Comparison of ENCODE assay signal across 11 cellular contexts in genomic region chr19:47414469-47414868, GRCh38. TPM values are rescaled to one million over a fixed set of nuclear protein-coding genes. Genes with fewer than 3 reads are reported as not detected.
DNase-seq lines count a peak whose midpoint lies in the region; ATAC-seq and TF ChIP-seq lines count a peak whose summit lies in the region.
"Had no signal": no experiment of that assay in that cellular context is flagged by ENCODE, and none has a peak within 500 bp of the region (broad histone marks: within the 10 kb centered on the region; RNA-seq: fewer than 3 reads in every experiment).

No MANE protein-coding gene starts in this region.

- no peaks in the 10 kb centered on the region for H3K36me3 ChIP-seq in RWPE2 (ENCODE audit: low read depth)

- peak; percentile 20 for TF ChIP-seq CTCF in RWPE2 (IDR thresholded peaks at IDR 0.05; ENCODE audit: poor library complexity, severe bottlenecking)

- H3K4me3 ChIP-seq in RWPE2 (ENCODE audit: severe bottlenecking) = no peak overlapping the region

- DNase-seq in COLO668 (lab: John Stamatoyannopoulos, UW; ENCODE audit: unreplicated experiment) = peak; percentile 34
- peak; percentile 49 for DNase-seq in HEK293T (ENCODE audit: extremely low spot score)
- no peak for DNase-seq in RWPE2 (ENCODE audit: low spot score)
- DNase-seq in left colon = no peak
- DNase-seq in activated naive CD4-positive, alpha-beta T cell treated with Interleukin-2 at 50 U/mL for 16 hours = no peak
- no peak for DNase-seq in HCEC 1CT
- DNase-seq in activated T-helper 2 cell treated with anti-CD3 and anti-CD28 coated beads, Interferon-gamma antibody, Interleukin-2, Interleukin-4, amounts not matched to agents 10 μg/mL and 5 μg/mL and 100 μg/mL, durations not matched to agents 14 hours and 24 hours and 36 hours (ENCODE audit: low spot score) = no peak
- DNase-seq in stimulated activated effector memory CD8-positive, alpha-beta T cell treated with anti-CD3 and anti-CD28 coated beads, Interleukin-12 subunit alpha, Interleukin-12 subunit beta, amount 100 ng/mL, for 72 hours (ENCODE audit: low spot score in 2 of 2) = no peak
- DNase-seq: EL, NCI-H446 treated with DMSO at 0.1 percent for 48 hours had no signal

- H3K27ac Mint-ChIP-seq in activated T-helper 2 cell treated with anti-CD3 and anti-CD28 coated beads, Interferon-gamma antibody, Interleukin-2, Interleukin-4, amounts not matched to agents 10 μg/mL and 5 μg/mL and 100 μg/mL, durations not matched to agents 14 hours and 24 hours and 36 hours = no peak overlapping the region
- H3K27ac Mint-ChIP-seq in stimulated activated effector memory CD8-positive, alpha-beta T cell treated with anti-CD3 and anti-CD28 coated beads, Interleukin-12 subunit alpha, Interleukin-12 subunit beta, amount 100 ng/mL, for 72 hours = no peak overlapping the region
- H3K27ac Mint-ChIP-seq: activated naive CD8-positive, alpha-beta T cell had no signal

- H3K27me3 ChIP-seq in RWPE2 (ENCODE audit: insufficient read depth, poor library complexity, severe bottlenecking) = peaks cover 1% of the 10 kb centered on the region

- POLR2A ChIA-PET in HEK293T (lab: Yijun Ruan, JAX) = no interaction called here

- H3K4me1 ChIP-seq in RWPE2 (ENCODE audit: insufficient read depth, poor library complexity, severe bottlenecking) = peaks cover 4% of the 10 kb centered on the region

- H3K27me3 Mint-ChIP-seq in activated T-helper 2 cell treated with anti-CD3 and anti-CD28 coated beads, Interferon-gamma antibody, Interleukin-2, Interleukin-4, amounts not matched to agents 10 μg/mL and 5 μg/mL and 100 μg/mL, durations not matched to agents 14 hours and 24 hours and 36 hours (ENCODE audit: low read depth) = peaks cover 40% of the 10 kb centered on the region

- H3K27ac ChIP-seq in RWPE2 (ENCODE audit: poor library complexity, severe bottlenecking) = no peak overlapping the region

- ATAC-seq in RWPE2 (ENCODE audit: low read depth) (peak; percentile 22; the same call in 1 of the 3 replicates), left colon (peak; percentile 52)
- no peak for ATAC-seq in stimulated activated effector memory CD8-positive, alpha-beta T cell treated with anti-CD3 and anti-CD28 coated beads, Interleukin-12 subunit alpha, Interleukin-12 subunit beta, amount 100 ng/mL, for 72 hours

- no peaks in the 10 kb centered on the region for H3K9me3 Mint-ChIP-seq in activated T-helper 2 cell treated with anti-CD3 and anti-CD28 coated beads, Interferon-gamma antibody, Interleukin-2, Interleukin-4, amounts not matched to agents 10 μg/mL and 5 μg/mL and 100 μg/mL, durations not matched to agents 14 hours and 24 hours and 36 hours
- no peaks in the 10 kb centered on the region for H3K9me3 Mint-ChIP-seq in stimulated activated effector memory CD8-positive, alpha-beta T cell treated with anti-CD3 and anti-CD28 coated beads, Interleukin-12 subunit alpha, Interleukin-12 subunit beta, amount 100 ng/mL, for 72 hours

- H3K4me1 Mint-ChIP-seq in activated T-helper 2 cell treated with anti-CD3 and anti-CD28 coated beads, Interferon-gamma antibody, Interleukin-2, Interleukin-4, amounts not matched to agents 10 μg/mL and 5 μg/mL and 100 μg/mL, durations not matched to agents 14 hours and 24 hours and 36 hours (ENCODE audit: low read depth) = peaks cover 3% of the 10 kb centered on the region
- H3K4me1 Mint-ChIP-seq in stimulated activated effector memory CD8-positive, alpha-beta T cell treated with anti-CD3 and anti-CD28 coated beads, Interleukin-12 subunit alpha, Interleukin-12 subunit beta, amount 100 ng/mL, for 72 hours = peaks cover 24% of the 10 kb centered on the region

- CTCF ChIA-PET in HEK293T (lab: Yijun Ruan, JAX) = no interaction called here

- intact Hi-C loops in left colon (cut with DNase I, micrococcal nuclease) = no loop called here
- intact Hi-C loops in activated T-helper 2 cell treated with anti-CD3 and anti-CD28 coated beads, Interferon-gamma antibody, Interleukin-2, Interleukin-4, amounts not matched to agents 10 μg/mL and 5 μg/mL and 100 μg/mL, durations not matched to agents 14 hours and 24 hours and 36 hours (cut with micrococcal nuclease) = no loop called here

- H3K36me3 Mint-ChIP-seq in activated T-helper 2 cell treated with anti-CD3 and anti-CD28 coated beads, Interferon-gamma antibody, Interleukin-2, Interleukin-4, amounts not matched to agents 10 μg/mL and 5 μg/mL and 100 μg/mL, durations not matched to agents 14 hours and 24 hours and 36 hours (ENCODE audit: low read depth) = no peaks in the 10 kb centered on the region
- H3K36me3 Mint-ChIP-seq in stimulated activated effector memory CD8-positive, alpha-beta T cell treated with anti-CD3 and anti-CD28 coated beads, Interleukin-12 subunit alpha, Interleukin-12 subunit beta, amount 100 ng/mL, for 72 hours = peaks cover 6% of the 10 kb centered on the region
- H3K36me3 Mint-ChIP-seq: activated naive CD8-positive, alpha-beta T cell had no signal

- H3K9me3 ChIP-seq in RWPE2 (ENCODE audit: severe bottlenecking) = no peaks in the 10 kb centered on the region

- H3K4me3 Mint-ChIP-seq in activated T-helper 2 cell treated with anti-CD3 and anti-CD28 coated beads, Interferon-gamma antibody, Interleukin-2, Interleukin-4, amounts not matched to agents 10 μg/mL and 5 μg/mL and 100 μg/mL, durations not matched to agents 14 hours and 24 hours and 36 hours (ENCODE audit: low read depth) = no peak overlapping the region
- no peak overlapping the region for H3K4me3 Mint-ChIP-seq in stimulated activated effector memory CD8-positive, alpha-beta T cell treated with anti-CD3 and anti-CD28 coated beads, Interleukin-12 subunit alpha, Interleukin-12 subunit beta, amount 100 ng/mL, for 72 hours
- H3K4me3 Mint-ChIP-seq: activated naive CD8-positive, alpha-beta T cell had no signal

TF ChIP-seq in HEK293T, 16 proteins besides CTCF, POLR2A, EP300 and RAD21:
- no peak for TF ChIP-seq LEF1 (IDR thresholded peaks at IDR 0.05; ENCODE audit: borderline replicate concordance)
- no peak for TF ChIP-seq ARNT (IDR thresholded peaks at IDR 0.05)
- TF ChIP-seq TARDBP (IDR thresholded peaks at IDR 0.05) = no peak
- TF ChIP-seq CTBP1 (IDR thresholded peaks at IDR 0.05; ENCODE audit: borderline replicate concordance) = no peak
- TF ChIP-seq PKNOX1 (IDR thresholded peaks at IDR 0.05) = no peak

RNA-seq across cellular contexts. Expression of gene MEIS3, which starts 4.9 kb away (rescaled TPM):
- total RNA-seq in left colon = 1 to 10 TPM; 2.5 to 2.7 TPM
- 0.16 TPM in 1 of 2 replicates, not detected in the other for total RNA-seq in activated T-helper 2 cell treated with anti-CD3 and anti-CD28 coated beads, Interferon-gamma antibody, Interleukin-2, Interleukin-4, amounts not matched to agents 10 μg/mL and 5 μg/mL and 100 μg/mL, durations not matched to agents 14 hours and 24 hours and 36 hours

RNA-seq across cellular contexts. Expression of gene SLC8A2, which starts 57.2 kb away (rescaled TPM):
- total RNA-seq in left colon = 1 to 10 TPM in 1 of 2 donors, under 1 TPM in 1; 0.09 to 2.2 TPM
- total RNA-seq in activated T-helper 2 cell treated with anti-CD3 and anti-CD28 coated beads, Interferon-gamma antibody, Interleukin-2, Interleukin-4, amounts not matched to agents 10 μg/mL and 5 μg/mL and 100 μg/mL, durations not matched to agents 14 hours and 24 hours and 36 hours = not detected in 2 replicates

Comparison
In these comparisons a context has a peak if more than half of its experiments do, and no peak if none do; other contexts are left out.
1. DNase-seq: peak in COLO668 (single experiment) and HEK293T (single experiment); none in RWPE2 (single experiment), left colon (0 of 2), activated naive CD4-positive, alpha-beta T cell treated with Interleukin-2 at 50 U/mL for 16 hours (single experiment), HCEC 1CT (single experiment), activated T-helper 2 cell treated with anti-CD3 and anti-CD28 coated beads, Interferon-gamma antibody, Interleukin-2, Interleukin-4, amounts not matched to agents 10 μg/mL and 5 μg/mL and 100 μg/mL, durations not matched to agents 14 hours and 24 hours and 36 hours (single experiment) and stimulated activated effector memory CD8-positive, alpha-beta T cell treated with anti-CD3 and anti-CD28 coated beads, Interleukin-12 subunit alpha, Interleukin-12 subunit beta, amount 100 ng/mL, for 72 hours (0 of 2).